30 cellular contexts compared by ENCODE assay signal in the genomic region with DNA sequence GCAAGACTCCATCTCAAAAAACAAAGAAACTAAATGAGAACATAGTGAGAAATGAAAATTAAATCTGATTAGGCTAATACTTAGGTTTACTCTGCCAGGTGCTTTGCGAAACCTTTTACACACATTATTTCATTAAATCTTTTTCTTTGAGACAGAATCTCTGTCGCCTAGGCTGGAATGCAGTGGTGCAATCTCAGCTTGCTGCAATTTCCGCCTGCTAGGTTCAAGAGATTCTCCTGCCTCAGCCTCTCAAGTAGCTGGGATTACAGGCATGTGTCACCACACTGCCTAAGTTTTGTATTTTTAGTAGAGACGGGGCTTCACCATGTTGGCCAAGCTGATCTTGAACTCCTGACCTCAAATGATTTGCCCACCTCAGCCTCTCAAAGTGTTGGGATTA.
"Had no signal": no experiment of that assay in that cellular context is flagged by ENCODE, and none has a peak within 500 bp of the region (broad histone marks: within the 10 kb centered on the region; RNA-seq: fewer than 3 reads in every experiment).

No MANE protein-coding gene starts in this region.

- H3K4me3 ChIP-seq: adrenal gland, ascending aorta, breast epithelium, cardiac muscle cell, coronary artery, dorsolateral prefrontal cortex had no signal

- ATAC-seq: activated naive CD8-positive, alpha-beta T cell treated with anti-CD3 and anti-CD28 coated beads, Interleukin-2, amount 50 U/mL, for 24 hours; activated T-cell treated with anti-CD3 and anti-CD28 coated beads, Interleukin-2, amount 50 U/mL, for 4 hours; activated T-helper 17 cell treated with anti-CD3 and anti-CD28 coated beads, Interleukin-2, amount 50 U/mL, for 72 hours; esophagus mucosa; T-helper 17 cell; WTC11 had no signal

- DNase-seq: activated CD4-positive, alpha-beta memory T cell treated with anti-CD3 and anti-CD28 coated beads, Interleukin-2, amount 10 ng/mL, durations not matched to agents 7 days and 5 days; activated CD4-positive, alpha-beta T cell treated with anti-CD3 and anti-CD28 coated beads for 1 hour; activated CD4-positive, alpha-beta T cell treated with anti-CD3 and anti-CD28 coated beads for 4 hours; activated CD4-positive, alpha-beta T cell treated with anti-CD3 and anti-CD28 coated beads, Interleukin-2, amount 10 ng/mL, durations not matched to agents 7 days and 5 days; activated CD4-positive, alpha-beta T cell treated with anti-CD3 and anti-CD28 coated beads, Interleukin-2, amount 50 U/mL, for 4 hours; activated CD8-positive, alpha-beta memory T cell treated with anti-CD3 and anti-CD28 coated beads, Interleukin-2, amount 50 U/mL, for 48 hours; activated effector memory CD4-positive, alpha-beta T cell treated with Interleukin-2 at 50 U/mL for 16 hours; activated naive CD4-positive, alpha-beta T cell treated with anti-CD3 and anti-CD28 coated beads for 36 hours; activated naive CD8-positive, alpha-beta T cell treated with anti-CD3 and anti-CD28 coated beads for 36 hours; activated naive CD8-positive, alpha-beta T cell treated with anti-CD3 and anti-CD28 coated beads, Interleukin-2, amount 50 U/mL, for 24 hours; activated T-cell treated with anti-CD3 and anti-CD28 coated beads for 4 hours; activated T-cell treated with anti-CD3 and anti-CD28 coated beads, Interleukin-2, amount 50 U/mL, for 4 hours; adrenal gland; central memory CD4-positive, alpha-beta T cell; cerebellar nuclear complex; dorsolateral prefrontal cortex; effector memory CD4-positive, alpha-beta T cell; endodermal cell; foreskin fibroblast; head of caudate nucleus; T-helper 1 cell; T-helper 17 cell; T1000 had no signal
